Comparison of ENCODE assay signal across 1 cellular context in genomic region chr17:68820825-68821481, GRCh38.
A peak's percentile ranks its signal among the peaks of the same experiment; 100 is the strongest.
TF ChIP-seq lines count a peak whose summit lies in the region.

No MANE protein-coding gene starts in this region.

TF ChIP-seq in HepG2, 621 proteins besides CTCF, POLR2A, EP300 and RAD21 (continued from another document and continues in another):
- no peak; the same call in 1 of the 2 replicates for TF ChIP-seq ZNF503 (CRISPR knock-in tag; IDR thresholded peaks at IDR 0.05)
- no peak for TF ChIP-seq ZNF468 (CRISPR knock-in tag; IDR thresholded peaks at IDR 0.05)
- peak; percentile 92 for TF ChIP-seq MEIS2 (CRISPR knock-in tag; IDR thresholded peaks at IDR 0.05)
- TF ChIP-seq KAT7 (CRISPR knock-in tag; IDR thresholded peaks at IDR 0.05; ENCODE audit: borderline replicate concordance), result 0 out of 2 replicates have a peak, but pooled peaks have one; percentile 54
- TF ChIP-seq RXRA (CRISPR knock-in tag; IDR thresholded peaks at IDR 0.05), result peak; percentile 97
- TF ChIP-seq ZNF329 (CRISPR knock-in tag; IDR thresholded peaks at IDR 0.05; ENCODE audit: low read depth), result no peak
- TF ChIP-seq MZF1 (CRISPR knock-in tag; IDR thresholded peaks at IDR 0.05; ENCODE audit: borderline replicate concordance), result no peak
- no peak for TF ChIP-seq SP140L (CRISPR knock-in tag; IDR thresholded peaks at IDR 0.05; ENCODE audit: borderline replicate concordance)
- peak; percentile 76 for TF ChIP-seq ZNF883 (CRISPR knock-in tag; IDR thresholded peaks at IDR 0.05; ENCODE audit: not compliant biosample characterization)
- TF ChIP-seq ZNF224 (CRISPR knock-in tag; IDR thresholded peaks at IDR 0.05), result no peak
- peak; percentile 76; the same call in 1 of the 2 replicates for TF ChIP-seq HINFP (CRISPR knock-in tag; IDR thresholded peaks at IDR 0.05; ENCODE audit: low read depth)
- TF ChIP-seq ZSCAN29 (CRISPR knock-in tag; conservative IDR thresholded peaks at IDR 0.05), result peak; percentile 87
- TF ChIP-seq SIX1 (CRISPR knock-in tag; IDR thresholded peaks at IDR 0.05; ENCODE audit: borderline replicate concordance), result peak; percentile 68; the same call in 1 of the 2 replicates
- TF ChIP-seq NFE2L1 (CRISPR knock-in tag; IDR thresholded peaks at IDR 0.05; ENCODE audit: borderline replicate concordance), result no peak
- TF ChIP-seq ZNF562 (CRISPR knock-in tag; IDR thresholded peaks at IDR 0.05; ENCODE audit: borderline replicate concordance), result no peak
- peak; percentile 66 for TF ChIP-seq PPARG (CRISPR knock-in tag; conservative IDR thresholded peaks at IDR 0.05)
- peak; percentile 67; the same call in 1 of the 2 replicates for TF ChIP-seq RARA (CRISPR knock-in tag; IDR thresholded peaks at IDR 0.05)
- no peak for TF ChIP-seq CENPBD1 (CRISPR knock-in tag; IDR thresholded peaks at IDR 0.05; ENCODE audit: borderline replicate concordance, low read depth)
- peak; percentile 95; the same call in 1 of the 2 replicates for TF ChIP-seq ZC3H4 (CRISPR knock-in tag; IDR thresholded peaks at IDR 0.05; ENCODE audit: borderline replicate concordance)
- peak; percentile 89; the same call in 1 of the 2 replicates for TF ChIP-seq ZBTB4 (CRISPR knock-in tag; IDR thresholded peaks at IDR 0.05; ENCODE audit: borderline replicate concordance)
- no peak for TF ChIP-seq NFKB2 (CRISPR knock-in tag; IDR thresholded peaks at IDR 0.05; ENCODE audit: borderline replicate concordance)
- TF ChIP-seq FOXP1 (IDR thresholded peaks at IDR 0.05), result 0 out of 2 replicates have a peak, but pooled peaks have one; percentile 12
- TF ChIP-seq FOXP1 (CRISPR knock-in tag; IDR thresholded peaks at IDR 0.05), result peak; percentile 43; the same call in 1 of the 2 replicates
- TF ChIP-seq NAIF1 (CRISPR knock-in tag; IDR thresholded peaks at IDR 0.05; ENCODE audit: borderline replicate concordance), result no peak; the same call in 1 of the 2 replicates
- TF ChIP-seq FIP1L1 (IDR thresholded peaks at IDR 0.05; ENCODE audit: borderline replicate concordance, insufficient read depth, low read depth, low read length), result 0 out of 2 replicates have a peak, but pooled peaks have one; percentile 65
- TF ChIP-seq SETDB1 (CRISPR knock-in tag; IDR thresholded peaks at IDR 0.05; ENCODE audit: borderline replicate concordance), result no peak
- no peak for TF ChIP-seq SRSF9 (IDR thresholded peaks at IDR 0.05; ENCODE audit: borderline replicate concordance, insufficient read depth, low read depth, low read length, poor library complexity, severe bottlenecking)
- no peak for TF ChIP-seq NRL (CRISPR knock-in tag; IDR thresholded peaks at IDR 0.05; ENCODE audit: borderline replicate concordance)
- peak; percentile 58; the same call in 1 of the 2 replicates for TF ChIP-seq ZSCAN5A (CRISPR knock-in tag; IDR thresholded peaks at IDR 0.05; ENCODE audit: borderline replicate concordance)
- TF ChIP-seq IKZF1 (IDR thresholded peaks at IDR 0.05), result no peak
- no peak for TF ChIP-seq XBP1 (CRISPR knock-in tag; IDR thresholded peaks at IDR 0.05)
- 0 out of 2 replicates have a peak, but pooled peaks have one; percentile 55 for TF ChIP-seq ATF7-NPFF (CRISPR knock-in tag; IDR thresholded peaks at IDR 0.05; ENCODE audit: low read depth)
- no peak for TF ChIP-seq ZBTB1 (CRISPR knock-in tag; IDR thresholded peaks at IDR 0.05; ENCODE audit: borderline replicate concordance)
- TF ChIP-seq CENPT (CRISPR knock-in tag; IDR thresholded peaks at IDR 0.05; ENCODE audit: low read depth), result no peak
- no peak for TF ChIP-seq U2AF1 (optimal IDR thresholded peaks at IDR 0.05; ENCODE audit: low read depth, low read length)
- TF ChIP-seq ZNF83 (CRISPR knock-in tag; IDR thresholded peaks at IDR 0.05; ENCODE audit: borderline replicate concordance), result no peak
- no peak for TF ChIP-seq ZNF672 (CRISPR knock-in tag; IDR thresholded peaks at IDR 0.05)
- peak; percentile 95; the same call in 1 of the 2 replicates for TF ChIP-seq NCOR1 (IDR thresholded peaks at IDR 0.05; ENCODE audit: borderline replicate concordance, low read length)
- peak; percentile 66; the same call in 1 of the 2 replicates for TF ChIP-seq ZBTB3 (CRISPR knock-in tag; IDR thresholded peaks at IDR 0.05; ENCODE audit: borderline replicate concordance, low read depth)
- peak; percentile 59 for TF ChIP-seq ZNF143 (CRISPR knock-in tag; IDR thresholded peaks at IDR 0.05)
- 0 out of 2 replicates have a peak, but pooled peaks have one; percentile 47 for TF ChIP-seq ZNF761 (CRISPR knock-in tag; conservative IDR thresholded peaks at IDR 0.05)
- TF ChIP-seq ZNF737 (CRISPR knock-in tag; IDR thresholded peaks at IDR 0.05; ENCODE audit: borderline replicate concordance), result no peak
- peak; percentile 98 for TF ChIP-seq THRA (CRISPR knock-in tag; IDR thresholded peaks at IDR 0.05; ENCODE audit: borderline replicate concordance)
- TF ChIP-seq TEF (CRISPR knock-in tag; IDR thresholded peaks at IDR 0.05), result no peak; the same call in 1 of the 2 replicates
- TF ChIP-seq ZNF891 (CRISPR knock-in tag; IDR thresholded peaks at IDR 0.05), result no peak
- TF ChIP-seq ZNF781 (CRISPR knock-in tag; IDR thresholded peaks at IDR 0.05; ENCODE audit: borderline replicate concordance, not compliant biosample characterization), result peak; percentile 91
- peak; percentile 71 for TF ChIP-seq FOXP4 (CRISPR knock-in tag; IDR thresholded peaks at IDR 0.05)
- TF ChIP-seq ZNF841 (CRISPR knock-in tag; IDR thresholded peaks at IDR 0.05; ENCODE audit: borderline replicate concordance), result no peak
- no peak for TF ChIP-seq ATRX (CRISPR knock-in tag; IDR thresholded peaks at IDR 0.05; ENCODE audit: borderline replicate concordance)
- peak; percentile 84 for TF ChIP-seq ZNF652 (CRISPR knock-in tag; IDR thresholded peaks at IDR 0.05; ENCODE audit: borderline replicate concordance, low read depth)
- 0 out of 2 replicates have a peak, but pooled peaks have one; percentile 35 for TF ChIP-seq RFX3 (CRISPR knock-in tag; IDR thresholded peaks at IDR 0.05)
- peak; percentile 42 to 85; a peak in 2 of 4 replicates for TF ChIP-seq HMGXB4 (CRISPR knock-in tag; IDR thresholded peaks at IDR 0.05; ENCODE audit: borderline replicate concordance in 1 of 2, low read depth in 1 of 2)
